ENCODE assay signal across 16 cellular contexts in the genomic region with DNA sequence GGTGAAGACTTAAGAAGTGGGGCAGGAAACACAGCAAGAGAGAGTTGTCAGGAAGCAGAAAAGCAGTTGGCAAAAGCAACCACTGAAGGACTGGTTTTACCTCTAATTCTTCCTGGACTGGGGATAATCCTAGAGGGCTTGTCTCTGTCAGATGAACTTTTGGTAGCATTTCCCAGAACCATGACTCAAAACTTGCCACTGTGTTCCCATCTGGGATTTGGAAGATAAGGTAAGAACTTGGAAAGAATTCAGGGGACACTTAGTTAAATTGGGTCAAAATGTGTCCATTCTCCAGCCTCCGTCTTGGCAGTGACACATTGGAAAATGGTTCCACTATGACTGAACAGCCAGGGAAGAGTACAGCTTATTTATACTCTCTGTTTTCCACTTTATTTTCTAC. TPM values are rescaled to one million over a fixed set of nuclear protein-coding genes. Genes with fewer than 3 reads are reported as not detected.
A peak's percentile ranks its signal among the peaks of the same experiment; 100 is the strongest.
DNase-seq lines count a peak whose midpoint lies in the region; ATAC-seq and TF ChIP-seq lines count a peak whose summit lies in the region.
"Had no signal": no experiment of that assay in that cellular context is flagged by ENCODE, and none has a peak within 500 bp of the region (broad histone marks: within the 10 kb centered on the region; RNA-seq: fewer than 3 reads in every experiment).

No MANE protein-coding gene starts in this region.

- in situ Hi-C loops in brain microvascular endothelial cell (cut with HindIII; ENCODE audit: low pct_ligation_motif_present, low sequenced_read_pairs), result no loop called here

- peaks cover 0 to 5% (median 0%) of the 10 kb centered on the region in 4 donors for H3K4me1 ChIP-seq in tibial artery
- H3K4me1 ChIP-seq: Peyer's patch had no signal

- H3K27ac Mint-ChIP-seq in activated naive CD8-positive, alpha-beta T cell treated with anti-CD3 and anti-CD28 coated beads, Interleukin-2, amount 10 ng/mL, durations not matched to agents 7 days and 5 days, result peak overlapping the region; percentile 20
- H3K27ac Mint-ChIP-seq in activated naive CD8-positive, alpha-beta T cell treated with anti-CD3 and anti-CD28 coated beads for 36 hours, result no peak overlapping the region
- H3K27ac Mint-ChIP-seq: H9 had no signal

- H3K9me3 ChIP-seq in tibial artery, result no peaks in the 10 kb centered on the region
- H3K9me3 ChIP-seq: Peyer's patch had no signal

- H3K36me3 Mint-ChIP-seq in activated naive CD8-positive, alpha-beta T cell treated with anti-CD3 and anti-CD28 coated beads, Interleukin-2, amount 10 ng/mL, durations not matched to agents 7 days and 5 days, result peaks cover 88% of the 10 kb centered on the region
- peaks cover 43% of the 10 kb centered on the region for H3K36me3 Mint-ChIP-seq in activated naive CD8-positive, alpha-beta T cell treated with anti-CD3 and anti-CD28 coated beads for 36 hours

- no peak overlapping the region for H3K4me3 ChIP-seq in epithelial cell of esophagus (ENCODE audit: low read length)
- no peak overlapping the region for H3K4me3 ChIP-seq in tibial artery
- no peak overlapping the region for H3K4me3 ChIP-seq in brain microvascular endothelial cell (ENCODE audit: low read depth, low read length)
- H3K4me3 ChIP-seq: Peyer's patch had no signal

- no peak for ATAC-seq in activated naive CD8-positive, alpha-beta T cell treated with anti-CD3 and anti-CD28 coated beads, Interleukin-2, amount 10 ng/mL, durations not matched to agents 7 days and 5 days (ENCODE audit: low read depth)
- ATAC-seq in left ventricle myocardium superior, result peak; percentile 97
- no peak for ATAC-seq in HG03520 (IDR thresholded peaks at IDR 0.05; ENCODE audit: unreplicated experiment)

- no peak overlapping the region for H3K4me3 Mint-ChIP-seq in activated naive CD8-positive, alpha-beta T cell treated with anti-CD3 and anti-CD28 coated beads, Interleukin-2, amount 10 ng/mL, durations not matched to agents 7 days and 5 days
- H3K4me3 Mint-ChIP-seq in activated naive CD8-positive, alpha-beta T cell treated with anti-CD3 and anti-CD28 coated beads for 36 hours, result no peak overlapping the region
- H3K4me3 Mint-ChIP-seq: H9 had no signal

- H3K27me3 ChIP-seq in tibial artery (no peaks in the 10 kb centered on the region), brain microvascular endothelial cell (replicated peaks) (no peaks in the 10 kb centered on the region)
- H3K27me3 ChIP-seq: Peyer's patch had no signal

- TF ChIP-seq CTCF in epithelial cell of esophagus (IDR thresholded peaks at IDR 0.05; ENCODE audit: insufficient read depth, low read depth, low read length, missing control alignments), result no peak
- TF ChIP-seq CTCF in tibial artery (IDR thresholded peaks at IDR 0.05), result no peak
- TF ChIP-seq CTCF in brain microvascular endothelial cell (IDR thresholded peaks at IDR 0.05; ENCODE audit: low read depth, low read length, missing control alignments), result no peak

- no peaks in the 10 kb centered on the region for H3K36me3 ChIP-seq in tibial artery
- no peaks in the 10 kb centered on the region for H3K36me3 ChIP-seq in brain microvascular endothelial cell (replicated peaks)
- H3K36me3 ChIP-seq: Peyer's patch had no signal

- H3K4me1 Mint-ChIP-seq in activated naive CD8-positive, alpha-beta T cell treated with anti-CD3 and anti-CD28 coated beads, Interleukin-2, amount 10 ng/mL, durations not matched to agents 7 days and 5 days, result peaks cover 22% of the 10 kb centered on the region
- H3K4me1 Mint-ChIP-seq in activated naive CD8-positive, alpha-beta T cell treated with anti-CD3 and anti-CD28 coated beads for 36 hours, result peaks cover 2% of the 10 kb centered on the region

- H3K27me3 Mint-ChIP-seq in activated naive CD8-positive, alpha-beta T cell treated with anti-CD3 and anti-CD28 coated beads, Interleukin-2, amount 10 ng/mL, durations not matched to agents 7 days and 5 days, result no peaks in the 10 kb centered on the region
- no peaks in the 10 kb centered on the region for H3K27me3 Mint-ChIP-seq in activated naive CD8-positive, alpha-beta T cell treated with anti-CD3 and anti-CD28 coated beads for 36 hours

- H3K9me3 Mint-ChIP-seq in activated naive CD8-positive, alpha-beta T cell treated with anti-CD3 and anti-CD28 coated beads, Interleukin-2, amount 10 ng/mL, durations not matched to agents 7 days and 5 days, result peaks cover 4% of the 10 kb centered on the region
- peaks cover 7% of the 10 kb centered on the region for H3K9me3 Mint-ChIP-seq in activated naive CD8-positive, alpha-beta T cell treated with anti-CD3 and anti-CD28 coated beads for 36 hours
- H3K9me3 Mint-ChIP-seq: H9 had no signal

- H3K27ac ChIP-seq in tibial artery, result peak overlapping the region; percentile 55 to 62
- H3K27ac ChIP-seq in brain microvascular endothelial cell, result no peak overlapping the region
- H3K27ac ChIP-seq: C4-2B, Peyer's patch had no signal

- POLR2A ChIA-PET in activated naive CD8-positive, alpha-beta T cell treated with anti-CD3 and anti-CD28 coated beads, Interleukin-2, amount 10 ng/mL, durations not matched to agents 7 days and 5 days (lab: Charles Lee), result no interaction called here

- DNase-seq in activated naive CD8-positive, alpha-beta T cell treated with anti-CD3 and anti-CD28 coated beads, Interleukin-2, amount 10 ng/mL, durations not matched to agents 7 days and 5 days, result no peak
- DNase-seq in activated naive CD8-positive, alpha-beta T cell treated with anti-CD3 and anti-CD28 coated beads for 36 hours, result no peak
- peak; percentile 11 for DNase-seq in epithelial cell of esophagus (ENCODE audit: low read depth)
- DNase-seq in left ventricle myocardium superior, result no peak
- peak in 1 of 2 donors; percentile 52 for DNase-seq in tibial artery
- no peak for DNase-seq in brain microvascular endothelial cell
- no peak for DNase-seq in NCI-H446 (lab: John Stamatoyannopoulos, UW)
- DNase-seq: DMS53, H9, MM.1S, NCI-H1105 treated with DMSO at 0.1 percent for 48 hours, NCI-H187, NCI-H774, Peyer's patch had no signal

- intact Hi-C loops in left ventricle myocardium superior (cut with micrococcal nuclease) (no loop called here), tibial artery (cut with DNase I; ENCODE audit: low total_unique reads) (no loop called here)

RNA-seq across cellular contexts. Expression of gene CD38, which starts 55.7 kb away (rescaled TPM):
- total RNA-seq in activated naive CD8-positive, alpha-beta T cell treated with anti-CD3 and anti-CD28 coated beads, Interleukin-2, amount 10 ng/mL, durations not matched to agents 7 days and 5 days, result 100 to 1,000 TPM in 1 of 2 experiments, 10 to 100 TPM in 1; 99.9 to 110 TPM
- total RNA-seq in activated naive CD8-positive, alpha-beta T cell treated with anti-CD3 and anti-CD28 coated beads for 36 hours, result 10 to 100 TPM; 40.3 to 42.1 TPM
- total RNA-seq in left ventricle myocardium superior, result 1.7 TPM

Comparison
In these comparisons a context has a peak if more than half of its experiments do, and no peak if none do; other contexts are left out.
1. RNA of gene CD38, which starts 55.7 kb away (total RNA-seq): 99.9 to 110 TPM in activated naive CD8-positive, alpha-beta T cell treated with anti-CD3 and anti-CD28 coated beads, Interleukin-2, amount 10 ng/mL, durations not matched to agents 7 days and 5 days and 40.3 to 42.1 TPM in activated naive CD8-positive, alpha-beta T cell treated with anti-CD3 and anti-CD28 coated beads for 36 hours; 1.7 TPM in left ventricle myocardium superior (single experiment); every median in the first group is over 10 times any median in the second.